13 cellular contexts compared by ENCODE assay signal in the genomic region with DNA sequence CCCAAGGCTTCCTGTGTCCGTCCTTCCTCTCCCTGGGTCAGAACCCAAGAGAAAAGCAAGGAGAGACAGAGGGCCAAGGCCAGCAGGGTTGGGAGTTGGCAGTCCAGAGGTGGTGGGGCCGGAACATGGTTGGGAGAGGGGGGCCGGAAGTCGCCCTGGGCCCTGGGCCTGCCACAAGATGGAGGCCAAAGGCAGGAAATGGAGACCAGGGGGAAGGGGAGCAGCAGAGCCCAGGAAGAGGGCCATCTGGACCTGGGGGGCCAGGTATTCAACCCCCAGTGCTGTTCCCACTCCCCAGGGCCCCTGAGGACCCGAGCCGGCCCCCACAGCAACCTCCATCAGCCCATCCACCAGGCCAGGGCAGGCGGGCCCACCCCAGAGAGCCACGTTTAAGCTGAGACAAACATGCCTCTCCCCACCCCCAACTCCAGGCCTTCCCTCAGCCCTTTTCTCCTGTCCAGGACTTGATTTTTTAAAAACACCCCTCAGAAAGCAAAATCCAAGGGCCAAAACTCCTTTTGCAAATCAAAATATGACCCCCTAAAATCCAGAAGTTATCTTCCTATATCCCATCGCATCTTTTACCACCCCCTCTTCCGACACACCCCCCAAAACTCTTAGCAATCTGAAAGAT. TPM values are rescaled to one million over a fixed set of nuclear protein-coding genes. Genes with fewer than 3 reads are reported as not detected.
DNase-seq lines count a peak whose midpoint lies in the region; ATAC-seq and TF ChIP-seq lines count a peak whose summit lies in the region.
"Had no signal": no experiment of that assay in that cellular context is flagged by ENCODE, and none has a peak within 500 bp of the region (broad histone marks: within the 10 kb centered on the region; RNA-seq: fewer than 3 reads in every experiment).

No MANE protein-coding gene starts in this region.

- no peak overlapping the region for H3K4me2 ChIP-seq in fibroblast of lung (ENCODE audit: extremely low read depth, insufficient read depth, low read length)

- H3K9me3 ChIP-seq in Peyer's patch (no peaks in the 10 kb centered on the region), fibroblast of lung (ENCODE audit: control insufficient read depth, insufficient read depth, low read depth, low read length) (no peaks in the 10 kb centered on the region)

- H3K36me3 Mint-ChIP-seq in osteocyte (ENCODE audit: unreplicated experiment): peaks cover 7% of the 10 kb centered on the region

- H3K4me1 ChIP-seq in Peyer's patch (peaks cover 2 to 57% (median 21%) of the 10 kb centered on the region in 4 donors), fibroblast of lung (ENCODE audit: control insufficient read depth, extremely low read depth, insufficient read depth, low read length) (peaks cover 15% of the 10 kb centered on the region)

- H3K27ac ChIP-seq in 22Rv1: peak overlapping the region; percentile 93
- H3K27ac ChIP-seq in Peyer's patch: peak overlapping the region; percentile 62 to 82 (median 72)
- peak overlapping the region; percentile 65 for H3K27ac ChIP-seq in fibroblast of lung (ENCODE audit: insufficient read depth, low read length)

- peak overlapping the region; percentile 60 for H3K27ac Mint-ChIP-seq in osteocyte (ENCODE audit: unreplicated experiment)

- ATAC-seq in GM21737 (IDR thresholded peaks at IDR 0.05; ENCODE audit: unreplicated experiment): no peak
- no peak for ATAC-seq in HG03135 (IDR thresholded peaks at IDR 0.05; ENCODE audit: unreplicated experiment)

- no peak overlapping the region for H3K4me3 Mint-ChIP-seq in osteocyte (ENCODE audit: unreplicated experiment)

- peak overlapping the region; percentile 10 to 53 (median 32) for H3K4me3 ChIP-seq in Peyer's patch
- peak overlapping the region in 2 of 4 experiments; percentile 15 to 60 for H3K4me3 ChIP-seq in fibroblast of lung (replicated peaks in 1 of 4; ENCODE audit: control extremely low read depth in 1 of 4, insufficient read depth in 1 of 4, low read depth in 3 of 4, low read length in 4 of 4)

- TF ChIP-seq POLR2A in Peyer's patch (IDR thresholded peaks at IDR 0.05): no peak

- H3K4me1 Mint-ChIP-seq in osteocyte (ENCODE audit: unreplicated experiment): peaks cover 45% of the 10 kb centered on the region

- H3K9ac ChIP-seq in fibroblast of lung (ENCODE audit: insufficient read depth, low read length): peak overlapping the region; percentile 26

- no peaks in the 10 kb centered on the region for H4K20me1 ChIP-seq in fibroblast of lung (ENCODE audit: control insufficient read depth, extremely low read depth, insufficient read depth, low read length)

- TF ChIP-seq CTCF in 22Rv1 (IDR thresholded peaks at IDR 0.05) (no peak), Peyer's patch (IDR thresholded peaks at IDR 0.05) (no peak), fibroblast of lung (conservative IDR thresholded peaks at IDR 0.05 in 1 of 2, IDR thresholded peaks at IDR 0.05 in 1 of 2; ENCODE audit: low read depth in 1 of 2, low read length in 2 of 2) (no peak), osteocyte (IDR thresholded peaks at IDR 0.05) (no peak)

- no peaks in the 10 kb centered on the region for H3K9me3 Mint-ChIP-seq in osteocyte (ENCODE audit: unreplicated experiment)

- peaks cover 7% of the 10 kb centered on the region for H3K79me2 ChIP-seq in fibroblast of lung (ENCODE audit: control insufficient read depth, insufficient read depth, low read length)

- DNase-seq in Peyer's patch: no peak
- no peak for DNase-seq in fibroblast of lung (ENCODE audit: low read depth in 2 of 2)
- DNase-seq in osteocyte (ENCODE audit: extremely low spot score, unreplicated experiment): no peak
- DNase-seq in SIG-M5 (lab: John Stamatoyannopoulos, UW): no peak
- DNase-seq in stimulated activated CD4-positive, alpha-beta T cell treated with anti-CD3 and anti-CD28 coated beads, Interleukin-4, amount 100 ng/mL, for 1 hour: no peak
- DNase-seq: activated CD8-positive, alpha-beta memory T cell treated with anti-CD3 and anti-CD28 coated beads, Interleukin-2, amount 50 U/mL, for 4 hours; NCI-H1930; stimulated activated CD4-positive, alpha-beta T cell treated with anti-CD3 and anti-CD28 coated beads, Interleukin-2, amount 100 ng/mL, for 24 hours had no signal

- H3K27me3 ChIP-seq in Peyer's patch (no peaks in the 10 kb centered on the region), fibroblast of lung (ENCODE audit: control insufficient read depth, insufficient read depth, low read length) (no peaks in the 10 kb centered on the region)

- peak overlapping the region; percentile 94 for H2AFZ ChIP-seq in fibroblast of lung (ENCODE audit: low read length)

- H3K36me3 ChIP-seq in Peyer's patch (no peaks in the 10 kb centered on the region), fibroblast of lung (ENCODE audit: control insufficient read depth, insufficient read depth, low read length) (peaks cover 2% of the 10 kb centered on the region)

- peaks cover 10% of the 10 kb centered on the region for H3K27me3 Mint-ChIP-seq in osteocyte (ENCODE audit: unreplicated experiment)

RNA-seq across cellular contexts. Expression of a gene that starts 4.4 kb away (rescaled TPM):
- total RNA-seq in Peyer's patch (1 to 10 TPM in 2 of 4 donors, under 1 TPM in 2; 0.57 to 9.9 (median 1.4) TPM), fibroblast of lung (under 0.01 and 0.50 TPM in 2 replicates), osteocyte (not detected in 2 replicates)
- 0.02 and 0.07 TPM in 2 replicates for polyA plus RNA-seq in fibroblast of lung
- polyA plus RNA-seq in fibroblast of lung (2012): 0.13 TPM in 1 of 2 replicates, not detected in the other
- not detected in 2 replicates for polyA minus RNA-seq in fibroblast of lung (ENCODE audit: low replicate concordance)
- total RNA-seq: H4 had no signal

RNA-seq across cellular contexts. Expression of a gene that starts 6.0 kb away (rescaled TPM):
- 100 to 1,000 TPM in 2 of 4 donors, 10 to 100 TPM in 2; 56.9 to 138 (median 109) TPM for total RNA-seq in Peyer's patch
- total RNA-seq in fibroblast of lung: 27.2 and 64.6 TPM in 2 replicates
- 201 and 232 TPM in 2 replicates for polyA plus RNA-seq in fibroblast of lung
- polyA plus RNA-seq in fibroblast of lung (2012): 494 and 511 TPM in 2 replicates
- 232 and 276 TPM in 2 replicates for polyA minus RNA-seq in fibroblast of lung (ENCODE audit: low replicate concordance)
- 255 and 269 TPM in 2 replicates for total RNA-seq in osteocyte

RNA-seq across cellular contexts. Expression of a gene that starts 17.4 kb away (rescaled TPM):
- total RNA-seq in Peyer's patch (10 to 100 TPM in 1 of 4 donors, 1 to 10 TPM in 3; 7.5 to 16.4 (median 8.8) TPM), fibroblast of lung (0.26 and 1.3 TPM in 2 replicates), osteocyte (4.4 and 7.9 TPM in 2 replicates)
- 1.4 and 1.6 TPM in 2 replicates for polyA plus RNA-seq in fibroblast of lung
- polyA plus RNA-seq in fibroblast of lung (2012): 2.0 and 2.8 TPM in 2 replicates
- polyA minus RNA-seq in fibroblast of lung (ENCODE audit: low replicate concordance): 5.9 and 6.5 TPM in 2 replicates

RNA-seq across cellular contexts. Expression of a gene that starts 22.6 kb away (rescaled TPM):
- total RNA-seq in Peyer's patch (not detected), fibroblast of lung (0.17 and 0.26 TPM in 2 replicates), osteocyte (not detected in 2 replicates)
- 0.02 and 0.06 TPM in 2 replicates for polyA plus RNA-seq in fibroblast of lung
- polyA plus RNA-seq in fibroblast of lung (2012): 0.13 and 0.23 TPM in 2 replicates
- not detected in 2 replicates for polyA minus RNA-seq in fibroblast of lung (ENCODE audit: low replicate concordance)
- total RNA-seq: H4 had no signal

RNA-seq across cellular contexts. Expression of a gene that starts 25.4 kb away (rescaled TPM):
- total RNA-seq in Peyer's patch: 1 to 10 TPM in 1 of 4 donors, under 1 TPM in 1, not detected in 2; 0.94 to 1.1 TPM
- total RNA-seq in fibroblast of lung: under 0.01 and 0.17 TPM in 2 replicates
- polyA plus RNA-seq in fibroblast of lung: not detected in 2 replicates
- polyA plus RNA-seq in fibroblast of lung (2012): 0.12 and 0.28 TPM in 2 replicates
- polyA minus RNA-seq in fibroblast of lung (ENCODE audit: low replicate concordance): 0.70 TPM in 1 of 2 replicates, not detected in the other
- total RNA-seq in osteocyte: 0.57 and 0.75 TPM in 2 replicates
- total RNA-seq: H4 had no signal
- polyA plus RNA-seq: CD14-positive monocyte had no signal
